ENCODE assay signal across 8 cellular contexts in genomic region chr11:11148104-11148509, GRCh38.
A peak's percentile ranks its signal among the peaks of the same experiment; 100 is the strongest.
DNase-seq lines count a peak whose midpoint lies in the region; ATAC-seq and TF ChIP-seq lines count a peak whose summit lies in the region.

No MANE protein-coding gene starts in this region.

- CTCF ChIA-PET in Calu3 (lab: Charles Lee): interaction anchor here (1.3 kb wide), 1 partner anchor 11 kb away, joined by 5 read pairs; no protein-coding TSS in a partner anchor

- no peak overlapping the region for H3K4me3 Mint-ChIP-seq in Calu3 (ENCODE audit: low read depth, unreplicated experiment)

- no peaks in the 10 kb centered on the region for H3K36me3 ChIP-seq in mucosa of descending colon (ENCODE audit: low read depth)

- H3K4me3 ChIP-seq in epithelial cell of proximal tubule (ENCODE audit: low read depth, low read length) (no peak overlapping the region), mucosa of descending colon (no peak overlapping the region)

- ATAC-seq in mucosa of descending colon: peak; percentile 75
- ATAC-seq in GM21737 (IDR thresholded peaks at IDR 0.05; ENCODE audit: unreplicated experiment): no peak
- ATAC-seq in HG02884 (IDR thresholded peaks at IDR 0.05; ENCODE audit: unreplicated experiment): no peak

- H3K27me3 Mint-ChIP-seq in Calu3 (ENCODE audit: unreplicated experiment): peaks cover 26% of the 10 kb centered on the region

- H3K27ac Mint-ChIP-seq in Calu3 (ENCODE audit: unreplicated experiment): no peak overlapping the region

- BruUV-seq in Calu3 (replicated peaks; lab: Mats Ljungman, UMichigan): no TSS peak

- DNase-seq in Calu3 (peak; percentile 20), RPMI8226 (peak; percentile 7), epithelial cell of proximal tubule (ENCODE audit: low read depth) (peak; percentile 33), mucosa of descending colon (peak in 2 of 3 donors; percentile 32 to 43), SKM-1 (lab: John Stamatoyannopoulos, UW; ENCODE audit: unreplicated experiment) (no peak), NCI-H2029 treated with DMSO at 0.1 percent for 48 hours (lab: John Stamatoyannopoulos, UW) (no peak)

- TF ChIP-seq CTCF in Calu3 (IDR thresholded peaks at IDR 0.05; ENCODE audit: unreplicated experiment): no peak
- peak; percentile 51 for TF ChIP-seq CTCF in epithelial cell of proximal tubule (conservative IDR thresholded peaks at IDR 0.05; ENCODE audit: low read depth, low read length)
- no peak for TF ChIP-seq CTCF in mucosa of descending colon (IDR thresholded peaks at IDR 0.05)

- H3K9me3 Mint-ChIP-seq in Calu3 (ENCODE audit: low read depth, unreplicated experiment): no peaks in the 10 kb centered on the region

- no peaks in the 10 kb centered on the region for H3K36me3 Mint-ChIP-seq in Calu3 (ENCODE audit: insufficient read depth, unreplicated experiment)

- no peaks in the 10 kb centered on the region for H3K4me1 ChIP-seq in mucosa of descending colon (ENCODE audit: low read depth)

- H3K4me1 Mint-ChIP-seq in Calu3 (ENCODE audit: low read depth, unreplicated experiment): no peaks in the 10 kb centered on the region

- intact Hi-C loops in Calu3 (cut with micrococcal nuclease; ENCODE audit: unreplicated experiment) (no loop called here), mucosa of descending colon (cut with DNase I, micrococcal nuclease) (no loop called here)

- H3K9me3 ChIP-seq in mucosa of descending colon: no peaks in the 10 kb centered on the region

Comparison
In these comparisons a context has a peak if more than half of its experiments do, and no peak if none do; other contexts are left out.
1. DNase-seq: peak in Calu3 (single experiment), RPMI8226 (single experiment), epithelial cell of proximal tubule (single experiment) and mucosa of descending colon (2 of 3); none in SKM-1 (single experiment) and NCI-H2029 treated with DMSO at 0.1 percent for 48 hours (single experiment).